Comparison of ENCODE assay signal across 8 cellular contexts in genomic region chr6:49463612-49463967, GRCh38. TPM values are rescaled to one million over a fixed set of nuclear protein-coding genes. Genes with fewer than 3 reads are reported as not detected.
DNase-seq lines count a peak whose midpoint lies in the region; ATAC-seq and TF ChIP-seq lines count a peak whose summit lies in the region.

No MANE protein-coding gene starts in this region.

- H3K27ac ChIP-seq in BLaER1 treated with 17β-estradiol and CSF1 and Interleukin-3, amounts not matched to agents 10 nM and 100 nM = peak overlapping the region; percentile 68 to 92 (median 84); a peak in 21 of 22 replicates
- H3K27ac ChIP-seq in RWPE2 (ENCODE audit: poor library complexity, severe bottlenecking) = peak overlapping the region; percentile 42

- peak overlapping the region; percentile 66 to 96 (median 86) for H3K4me3 ChIP-seq in BLaER1 treated with 17β-estradiol and CSF1 and Interleukin-3, amounts not matched to agents 10 nM and 100 nM
- H3K4me3 ChIP-seq in RWPE2 (ENCODE audit: severe bottlenecking) (peak overlapping the region; percentile 69), fibroblast of mammary gland (ENCODE audit: control insufficient read depth, low read depth, low read length) (peak overlapping the region; percentile 86), skeletal muscle satellite cell (ENCODE audit: low read length) (peak overlapping the region; percentile 86)

- peak overlapping the region; percentile 73 to 95 (median 90) for H3K4me2 ChIP-seq in BLaER1 treated with 17β-estradiol and CSF1 and Interleukin-3, amounts not matched to agents 10 nM and 100 nM
- H3K4me2 ChIP-seq in skeletal muscle satellite cell (ENCODE audit: low read length) = peak overlapping the region; percentile 81

- H4K20me1 ChIP-seq in BLaER1 treated with 17β-estradiol and CSF1 and Interleukin-3, amounts not matched to agents 10 nM and 100 nM = peaks cover 0 to 6% (median 0%) of the 10 kb centered on the region in 11 experiments; a peak in 3 of 22 replicates

- peaks cover 37 to 55% (median 42%) of the 10 kb centered on the region in 10 experiments for H3K4me1 ChIP-seq in BLaER1 treated with 17β-estradiol and CSF1 and Interleukin-3, amounts not matched to agents 10 nM and 100 nM
- H3K4me1 ChIP-seq in RWPE2 (ENCODE audit: insufficient read depth, poor library complexity, severe bottlenecking) (peaks cover 12% of the 10 kb centered on the region), skeletal muscle satellite cell (ENCODE audit: control insufficient read depth, insufficient read depth, low read length) (peaks cover 6% of the 10 kb centered on the region)

- H3K9me3 ChIP-seq in BLaER1 treated with 17β-estradiol and CSF1 and Interleukin-3, amounts not matched to agents 10 nM and 100 nM (replicated peaks in 1 of 11) = no peaks in the 10 kb centered on the region
- H3K9me3 ChIP-seq in RWPE2 (ENCODE audit: severe bottlenecking) = no peaks in the 10 kb centered on the region
- H3K9me3 ChIP-seq in skeletal muscle satellite cell (replicated peaks; ENCODE audit: low read length) = no peaks in the 10 kb centered on the region

- peak overlapping the region; percentile 81 to 92 (median 87) for H3K9ac ChIP-seq in BLaER1 treated with 17β-estradiol and CSF1 and Interleukin-3, amounts not matched to agents 10 nM and 100 nM
- H3K9ac ChIP-seq in skeletal muscle satellite cell (ENCODE audit: low read depth, low read length) = peak overlapping the region; percentile 93

- TF ChIP-seq CTCF in RWPE2 (IDR thresholded peaks at IDR 0.05; ENCODE audit: poor library complexity, severe bottlenecking) (no peak), fibroblast of mammary gland (conservative IDR thresholded peaks at IDR 0.05; ENCODE audit: control insufficient read depth, insufficient read depth, low read depth, low read length) (no peak)

- no peaks in the 10 kb centered on the region for H3K27me3 ChIP-seq in BLaER1 treated with 17β-estradiol and CSF1 and Interleukin-3, amounts not matched to agents 10 nM and 100 nM
- H3K27me3 ChIP-seq in RWPE2 (ENCODE audit: insufficient read depth, poor library complexity, severe bottlenecking) (no peaks in the 10 kb centered on the region), skeletal muscle satellite cell (ENCODE audit: control insufficient read depth, insufficient read depth, low read length) (no peaks in the 10 kb centered on the region)

- peak; percentile 1 for ATAC-seq in GM21619 (IDR thresholded peaks at IDR 0.05; ENCODE audit: unreplicated experiment)
- ATAC-seq in RWPE2 (ENCODE audit: low read depth) = peak; percentile 30; the same call in 2 of the 3 replicates

- no peak for DNase-seq in RWPE2 (ENCODE audit: low spot score)
- DNase-seq in fibroblast of mammary gland (ENCODE audit: low read depth) = no peak
- no peak for DNase-seq in NCI-H524 treated with DMSO at 0.1 percent for 48 hours (lab: John Stamatoyannopoulos, UW)
- no peak for DNase-seq in HK-2 (ENCODE audit: unreplicated experiment)
- DNase-seq in activated gamma-delta T cell treated with Interleukin-2 at 50 U/mL for 16 hours = no peak

- peaks cover 0 to 19% (median 7%) of the 10 kb centered on the region in 11 experiments; a peak in 13 of 22 replicates for H3K36me3 ChIP-seq in BLaER1 treated with 17β-estradiol and CSF1 and Interleukin-3, amounts not matched to agents 10 nM and 100 nM
- H3K36me3 ChIP-seq in RWPE2 (ENCODE audit: low read depth) (peaks cover 9% of the 10 kb centered on the region), skeletal muscle satellite cell (ENCODE audit: insufficient read depth, low read length) (no peaks in the 10 kb centered on the region)

RNA-seq across cellular contexts. Expression of gene CENPQ, which starts 0.4 kb away (rescaled TPM):
- total RNA-seq in skeletal muscle satellite cell (2012; rRNA removed) = 6.3 and 9.2 TPM in 2 replicates

RNA-seq across cellular contexts. Expression of gene MMUT, which starts 0.5 kb away (rescaled TPM):
- 13.1 and 15.0 TPM in 2 replicates for total RNA-seq in skeletal muscle satellite cell (2012; rRNA removed)

RNA-seq across cellular contexts. Expression of gene GLYATL3, which starts 36.1 kb away (rescaled TPM):
- total RNA-seq in skeletal muscle satellite cell (2012; rRNA removed) = not detected in 2 replicates
